In genomic region chr2:27489118-27489497, GRCh38 we compare ENCODE assay signal across 9 cellular contexts. TPM values are rescaled to one million over a fixed set of nuclear protein-coding genes. Genes with fewer than 3 reads are reported as not detected.
DNase-seq lines count a peak whose midpoint lies in the region; ATAC-seq and TF ChIP-seq lines count a peak whose summit lies in the region.
"Had no signal": no experiment of that assay in that cellular context is flagged by ENCODE, and none has a peak within 500 bp of the region (broad histone marks: within the 10 kb centered on the region; RNA-seq: fewer than 3 reads in every experiment).

No MANE protein-coding gene starts in this region.

- peaks cover 6% of the 10 kb centered on the region for H3K4me1 Mint-ChIP-seq in MCF 10A (ENCODE audit: insufficient read depth, unreplicated experiment)

- POLR2A ChIA-PET in MCF 10A (lab: Yijun Ruan, JAX): interaction anchor here (0.6 to 1.8 kb wide), 4 partner anchors 12 to 139 kb away, joined by 3 to 8 read pairs (median 4); no protein-coding TSS in a partner anchor

- H3K4me1 ChIP-seq in left lung: peaks cover 10 to 13% of the 10 kb centered on the region in 2 donors
- H3K4me1 ChIP-seq in thymus (ENCODE audit: control insufficient read depth, insufficient read depth, low read length): peaks cover 11% of the 10 kb centered on the region

- H3K9me3 Mint-ChIP-seq in MCF 10A (ENCODE audit: unreplicated experiment): no peaks in the 10 kb centered on the region

- H3K27me3 ChIP-seq in left lung (peaks cover 0 to 10% of the 10 kb centered on the region in 2 donors), thymus (ENCODE audit: control insufficient read depth, insufficient read depth) (peaks cover 9% of the 10 kb centered on the region)

- H3K36me3 Mint-ChIP-seq in MCF 10A (ENCODE audit: insufficient read depth, unreplicated experiment): peaks cover 15% of the 10 kb centered on the region

- ATAC-seq in GM18498 (IDR thresholded peaks at IDR 0.05; ENCODE audit: unreplicated experiment): peak; percentile 4
- peak; percentile 35 for ATAC-seq in left lung

- H3K9me3 ChIP-seq in left lung (no peaks in the 10 kb centered on the region), thymus (ENCODE audit: control insufficient read depth) (no peaks in the 10 kb centered on the region)

- DNase-seq in NCI-H510A (lab: John Stamatoyannopoulos, UW): peak; percentile 13
- DNase-seq in MCF 10A (ENCODE audit: unreplicated experiment): peak; percentile 34
- DNase-seq in left lung: no peak
- DNase-seq in putamen (ENCODE audit: low spot score): no peak
- no peak for DNase-seq in cerebellar nuclear complex (lab: John Stamatoyannopoulos, UW)

- H3K36me3 ChIP-seq in left lung: peaks cover 0 to under 1% of the 10 kb centered on the region in 2 donors
- H3K36me3 ChIP-seq in thymus (ENCODE audit: control insufficient read depth, insufficient read depth): no peaks in the 10 kb centered on the region

- intact Hi-C loops in MCF 10A (cut with micrococcal nuclease) (loop anchor here (2.0 kb wide), 2 partner anchors 80 to 140 kb away; partner anchors contain the start of genes CCDC121, GPN1 and PPM1G), left lung (cut with DNase I) (no loop called here)

- WGBS in thymus: 7% methylated on average over 11 of the region's 11 CpGs

- H3K27ac Mint-ChIP-seq in MCF 10A (ENCODE audit: low read depth, unreplicated experiment): peak overlapping the region; percentile 87

- peak overlapping the region; percentile 53; the same call in 1 of the 2 replicates for H3K27ac ChIP-seq in 22Rv1
- peak overlapping the region; percentile 42 to 75 for H3K27ac ChIP-seq in left lung
- H3K27ac ChIP-seq in thymus (ENCODE audit: low read depth): no peak overlapping the region

- H3K27me3 Mint-ChIP-seq in MCF 10A (ENCODE audit: insufficient read depth, unreplicated experiment): no peaks in the 10 kb centered on the region

- H3K4me3 ChIP-seq in left lung (peak overlapping the region; percentile 52 to 60), thymus (ENCODE audit: low read length) (peak overlapping the region; percentile 54)

- TSS peak; percentile 60 for BruUV-seq in MCF 10A (replicated peaks; lab: Mats Ljungman, UMichigan)

- CTCF ChIA-PET in MCF 10A (lab: Yijun Ruan, JAX): interaction anchor here (0.7 to 1.0 kb wide), 2 partner anchors 58 to 920 kb away, joined by 3 read pairs; no protein-coding TSS in a partner anchor

- peak overlapping the region; percentile 92 for H3K4me3 Mint-ChIP-seq in MCF 10A (ENCODE audit: unreplicated experiment)

- TF ChIP-seq CTCF in 22Rv1 (IDR thresholded peaks at IDR 0.05) (no peak; the same call in 1 of the 2 replicates), MCF 10A (IDR thresholded peaks at IDR 0.05; ENCODE audit: unreplicated experiment) (no peak), left lung (IDR thresholded peaks at IDR 0.05) (no peak)

RNA-seq across cellular contexts. Expression of gene IFT172, which starts 0.4 kb away (rescaled TPM):
- 20.6 and 22.3 TPM in 2 replicates for total RNA-seq in MCF 10A (2022)
- 10 to 100 TPM; 21.0 to 23.8 TPM for total RNA-seq in left lung
- 34.2 TPM for polyA plus RNA-seq in thymus

RNA-seq across cellular contexts. Expression of gene FNDC4, which starts 5.9 kb away (rescaled TPM):
- 0.79 and 1.1 TPM in 2 replicates for total RNA-seq in MCF 10A (2022)
- 1 to 10 TPM; 4.4 to 8.0 TPM for total RNA-seq in left lung
- polyA plus RNA-seq in thymus: 4.3 TPM

RNA-seq across cellular contexts. Expression of gene GCKR, which starts 7.5 kb away (rescaled TPM):
- total RNA-seq in MCF 10A (2022) (not detected in 2 replicates), left lung (under 1 TPM in 1 of 2 donors, not detected in 1; 0.37 TPM)
- polyA plus RNA-seq in thymus: 0.18 TPM

RNA-seq across cellular contexts. Expression of gene KRTCAP3, which starts 46.9 kb away (rescaled TPM):
- total RNA-seq in MCF 10A (2022): 4.1 and 6.9 TPM in 2 replicates
- total RNA-seq in left lung: 10 to 100 TPM; 34.0 to 45.6 TPM
- 13.9 TPM for polyA plus RNA-seq in thymus
- total RNA-seq: pulmonary artery endothelial cell had no signal

Comparison
In these comparisons a context has a peak if more than half of its experiments do, and no peak if none do; other contexts are left out.
1. DNase-seq: peak in NCI-H510A (single experiment) and MCF 10A (single experiment); none in left lung (0 of 2), putamen (single experiment) and cerebellar nuclear complex (0 of 2).